1 cellular context compared by ENCODE assay signal in the genomic region with DNA sequence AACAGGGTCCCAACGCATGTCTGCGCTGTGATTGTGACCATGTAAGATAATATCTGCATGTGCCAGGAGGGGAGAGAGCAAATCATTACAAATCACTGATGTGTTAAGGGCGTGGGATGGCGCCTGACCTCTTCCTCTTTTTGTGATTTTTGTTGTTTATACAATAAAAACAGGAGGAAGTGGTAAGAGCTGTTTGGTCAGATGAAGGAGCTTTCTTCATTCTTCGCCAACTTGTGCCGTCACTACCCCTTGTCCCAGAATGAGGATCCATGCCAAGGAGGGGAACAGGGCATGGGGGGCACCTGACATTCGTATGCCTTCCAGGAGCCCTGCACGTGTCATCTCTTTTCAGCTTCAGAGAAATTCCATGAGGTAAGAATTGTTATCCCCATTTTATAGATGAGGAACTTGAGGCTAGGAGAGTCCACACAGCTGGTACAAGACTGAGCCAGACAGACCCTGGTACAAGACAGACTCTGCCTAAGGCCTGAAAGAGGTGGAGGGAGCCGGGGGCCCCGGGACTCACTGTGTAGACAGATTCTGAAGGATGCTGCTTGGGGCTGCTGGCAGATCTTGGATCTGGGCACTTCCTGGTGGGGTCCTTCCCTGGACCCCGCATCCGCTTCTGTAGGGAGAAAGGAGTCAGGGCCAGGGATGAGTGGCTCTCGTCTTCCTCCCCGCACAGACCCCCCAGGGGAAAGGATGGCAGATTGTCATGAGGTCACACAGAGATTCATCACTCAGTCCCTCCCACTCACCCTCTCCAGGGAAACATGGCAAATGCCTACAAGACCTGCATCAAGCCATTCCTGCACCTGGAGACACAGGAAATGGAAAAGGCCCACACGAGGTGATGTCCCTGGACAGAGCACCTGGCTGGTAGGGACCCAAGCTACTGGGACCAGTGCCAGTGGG.
TF ChIP-seq lines count a peak whose summit lies in the region.

No MANE protein-coding gene starts in this region.

TF ChIP-seq in K562, 482 proteins besides CTCF, POLR2A, EP300 and RAD21 (continued from another document):
- TF ChIP-seq, protein P1, sequence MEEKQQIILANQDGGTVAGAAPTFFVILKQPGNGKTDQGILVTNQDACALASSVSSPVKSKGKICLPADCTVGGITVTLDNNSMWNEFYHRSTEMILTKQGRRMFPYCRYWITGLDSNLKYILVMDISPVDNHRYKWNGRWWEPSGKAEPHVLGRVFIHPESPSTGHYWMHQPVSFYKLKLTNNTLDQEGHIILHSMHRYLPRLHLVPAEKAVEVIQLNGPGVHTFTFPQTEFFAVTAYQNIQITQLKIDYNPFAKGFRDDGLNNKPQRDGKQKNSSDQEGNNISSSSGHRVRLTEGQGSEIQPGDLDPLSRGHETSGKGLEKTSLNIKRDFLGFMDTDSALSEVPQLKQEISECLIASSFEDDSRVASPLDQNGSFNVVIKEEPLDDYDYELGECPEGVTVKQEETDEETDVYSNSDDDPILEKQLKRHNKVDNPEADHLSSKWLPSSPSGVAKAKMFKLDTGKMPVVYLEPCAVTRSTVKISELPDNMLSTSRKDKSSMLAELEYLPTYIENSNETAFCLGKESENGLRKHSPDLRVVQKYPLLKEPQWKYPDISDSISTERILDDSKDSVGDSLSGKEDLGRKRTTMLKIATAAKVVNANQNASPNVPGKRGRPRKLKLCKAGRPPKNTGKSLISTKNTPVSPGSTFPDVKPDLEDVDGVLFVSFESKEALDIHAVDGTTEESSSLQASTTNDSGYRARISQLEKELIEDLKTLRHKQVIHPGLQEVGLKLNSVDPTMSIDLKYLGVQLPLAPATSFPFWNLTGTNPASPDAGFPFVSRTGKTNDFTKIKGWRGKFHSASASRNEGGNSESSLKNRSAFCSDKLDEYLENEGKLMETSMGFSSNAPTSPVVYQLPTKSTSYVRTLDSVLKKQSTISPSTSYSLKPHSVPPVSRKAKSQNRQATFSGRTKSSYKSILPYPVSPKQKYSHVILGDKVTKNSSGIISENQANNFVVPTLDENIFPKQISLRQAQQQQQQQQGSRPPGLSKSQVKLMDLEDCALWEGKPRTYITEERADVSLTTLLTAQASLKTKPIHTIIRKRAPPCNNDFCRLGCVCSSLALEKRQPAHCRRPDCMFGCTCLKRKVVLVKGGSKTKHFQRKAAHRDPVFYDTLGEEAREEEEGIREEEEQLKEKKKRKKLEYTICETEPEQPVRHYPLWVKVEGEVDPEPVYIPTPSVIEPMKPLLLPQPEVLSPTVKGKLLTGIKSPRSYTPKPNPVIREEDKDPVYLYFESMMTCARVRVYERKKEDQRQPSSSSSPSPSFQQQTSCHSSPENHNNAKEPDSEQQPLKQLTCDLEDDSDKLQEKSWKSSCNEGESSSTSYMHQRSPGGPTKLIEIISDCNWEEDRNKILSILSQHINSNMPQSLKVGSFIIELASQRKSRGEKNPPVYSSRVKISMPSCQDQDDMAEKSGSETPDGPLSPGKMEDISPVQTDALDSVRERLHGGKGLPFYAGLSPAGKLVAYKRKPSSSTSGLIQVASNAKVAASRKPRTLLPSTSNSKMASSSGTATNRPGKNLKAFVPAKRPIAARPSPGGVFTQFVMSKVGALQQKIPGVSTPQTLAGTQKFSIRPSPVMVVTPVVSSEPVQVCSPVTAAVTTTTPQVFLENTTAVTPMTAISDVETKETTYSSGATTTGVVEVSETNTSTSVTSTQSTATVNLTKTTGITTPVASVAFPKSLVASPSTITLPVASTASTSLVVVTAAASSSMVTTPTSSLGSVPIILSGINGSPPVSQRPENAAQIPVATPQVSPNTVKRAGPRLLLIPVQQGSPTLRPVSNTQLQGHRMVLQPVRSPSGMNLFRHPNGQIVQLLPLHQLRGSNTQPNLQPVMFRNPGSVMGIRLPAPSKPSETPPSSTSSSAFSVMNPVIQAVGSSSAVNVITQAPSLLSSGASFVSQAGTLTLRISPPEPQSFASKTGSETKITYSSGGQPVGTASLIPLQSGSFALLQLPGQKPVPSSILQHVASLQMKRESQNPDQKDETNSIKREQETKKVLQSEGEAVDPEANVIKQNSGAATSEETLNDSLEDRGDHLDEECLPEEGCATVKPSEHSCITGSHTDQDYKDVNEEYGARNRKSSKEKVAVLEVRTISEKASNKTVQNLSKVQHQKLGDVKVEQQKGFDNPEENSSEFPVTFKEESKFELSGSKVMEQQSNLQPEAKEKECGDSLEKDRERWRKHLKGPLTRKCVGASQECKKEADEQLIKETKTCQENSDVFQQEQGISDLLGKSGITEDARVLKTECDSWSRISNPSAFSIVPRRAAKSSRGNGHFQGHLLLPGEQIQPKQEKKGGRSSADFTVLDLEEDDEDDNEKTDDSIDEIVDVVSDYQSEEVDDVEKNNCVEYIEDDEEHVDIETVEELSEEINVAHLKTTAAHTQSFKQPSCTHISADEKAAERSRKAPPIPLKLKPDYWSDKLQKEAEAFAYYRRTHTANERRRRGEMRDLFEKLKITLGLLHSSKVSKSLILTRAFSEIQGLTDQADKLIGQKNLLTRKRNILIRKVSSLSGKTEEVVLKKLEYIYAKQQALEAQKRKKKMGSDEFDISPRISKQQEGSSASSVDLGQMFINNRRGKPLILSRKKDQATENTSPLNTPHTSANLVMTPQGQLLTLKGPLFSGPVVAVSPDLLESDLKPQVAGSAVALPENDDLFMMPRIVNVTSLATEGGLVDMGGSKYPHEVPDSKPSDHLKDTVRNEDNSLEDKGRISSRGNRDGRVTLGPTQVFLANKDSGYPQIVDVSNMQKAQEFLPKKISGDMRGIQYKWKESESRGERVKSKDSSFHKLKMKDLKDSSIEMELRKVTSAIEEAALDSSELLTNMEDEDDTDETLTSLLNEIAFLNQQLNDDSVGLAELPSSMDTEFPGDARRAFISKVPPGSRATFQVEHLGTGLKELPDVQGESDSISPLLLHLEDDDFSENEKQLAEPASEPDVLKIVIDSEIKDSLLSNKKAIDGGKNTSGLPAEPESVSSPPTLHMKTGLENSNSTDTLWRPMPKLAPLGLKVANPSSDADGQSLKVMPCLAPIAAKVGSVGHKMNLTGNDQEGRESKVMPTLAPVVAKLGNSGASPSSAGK (IDR thresholded peaks at IDR 0.05) = no peak
- peak; percentile 93 for TF ChIP-seq SPI1 (IDR thresholded peaks at IDR 0.05; ENCODE audit: borderline replicate concordance, low read depth, low read length)
- TF ChIP-seq, protein P2, sequence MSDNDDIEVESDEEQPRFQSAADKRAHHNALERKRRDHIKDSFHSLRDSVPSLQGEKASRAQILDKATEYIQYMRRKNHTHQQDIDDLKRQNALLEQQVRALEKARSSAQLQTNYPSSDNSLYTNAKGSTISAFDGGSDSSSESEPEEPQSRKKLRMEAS (CRISPR knock-in tag; IDR thresholded peaks at IDR 0.05) = no peak
- TF ChIP-seq MTA1 (IDR thresholded peaks at IDR 0.05; ENCODE audit: borderline replicate concordance) = no peak
- TF ChIP-seq ZNF140 (CRISPR knock-in tag; IDR thresholded peaks at IDR 0.05) = no peak
- no peak for TF ChIP-seq HSF4 (CRISPR knock-in tag; IDR thresholded peaks at IDR 0.05; ENCODE audit: borderline replicate concordance)
- no peak for TF ChIP-seq ZNF507 (tag; conservative IDR thresholded peaks at IDR 0.05)
- TF ChIP-seq, protein P3, sequence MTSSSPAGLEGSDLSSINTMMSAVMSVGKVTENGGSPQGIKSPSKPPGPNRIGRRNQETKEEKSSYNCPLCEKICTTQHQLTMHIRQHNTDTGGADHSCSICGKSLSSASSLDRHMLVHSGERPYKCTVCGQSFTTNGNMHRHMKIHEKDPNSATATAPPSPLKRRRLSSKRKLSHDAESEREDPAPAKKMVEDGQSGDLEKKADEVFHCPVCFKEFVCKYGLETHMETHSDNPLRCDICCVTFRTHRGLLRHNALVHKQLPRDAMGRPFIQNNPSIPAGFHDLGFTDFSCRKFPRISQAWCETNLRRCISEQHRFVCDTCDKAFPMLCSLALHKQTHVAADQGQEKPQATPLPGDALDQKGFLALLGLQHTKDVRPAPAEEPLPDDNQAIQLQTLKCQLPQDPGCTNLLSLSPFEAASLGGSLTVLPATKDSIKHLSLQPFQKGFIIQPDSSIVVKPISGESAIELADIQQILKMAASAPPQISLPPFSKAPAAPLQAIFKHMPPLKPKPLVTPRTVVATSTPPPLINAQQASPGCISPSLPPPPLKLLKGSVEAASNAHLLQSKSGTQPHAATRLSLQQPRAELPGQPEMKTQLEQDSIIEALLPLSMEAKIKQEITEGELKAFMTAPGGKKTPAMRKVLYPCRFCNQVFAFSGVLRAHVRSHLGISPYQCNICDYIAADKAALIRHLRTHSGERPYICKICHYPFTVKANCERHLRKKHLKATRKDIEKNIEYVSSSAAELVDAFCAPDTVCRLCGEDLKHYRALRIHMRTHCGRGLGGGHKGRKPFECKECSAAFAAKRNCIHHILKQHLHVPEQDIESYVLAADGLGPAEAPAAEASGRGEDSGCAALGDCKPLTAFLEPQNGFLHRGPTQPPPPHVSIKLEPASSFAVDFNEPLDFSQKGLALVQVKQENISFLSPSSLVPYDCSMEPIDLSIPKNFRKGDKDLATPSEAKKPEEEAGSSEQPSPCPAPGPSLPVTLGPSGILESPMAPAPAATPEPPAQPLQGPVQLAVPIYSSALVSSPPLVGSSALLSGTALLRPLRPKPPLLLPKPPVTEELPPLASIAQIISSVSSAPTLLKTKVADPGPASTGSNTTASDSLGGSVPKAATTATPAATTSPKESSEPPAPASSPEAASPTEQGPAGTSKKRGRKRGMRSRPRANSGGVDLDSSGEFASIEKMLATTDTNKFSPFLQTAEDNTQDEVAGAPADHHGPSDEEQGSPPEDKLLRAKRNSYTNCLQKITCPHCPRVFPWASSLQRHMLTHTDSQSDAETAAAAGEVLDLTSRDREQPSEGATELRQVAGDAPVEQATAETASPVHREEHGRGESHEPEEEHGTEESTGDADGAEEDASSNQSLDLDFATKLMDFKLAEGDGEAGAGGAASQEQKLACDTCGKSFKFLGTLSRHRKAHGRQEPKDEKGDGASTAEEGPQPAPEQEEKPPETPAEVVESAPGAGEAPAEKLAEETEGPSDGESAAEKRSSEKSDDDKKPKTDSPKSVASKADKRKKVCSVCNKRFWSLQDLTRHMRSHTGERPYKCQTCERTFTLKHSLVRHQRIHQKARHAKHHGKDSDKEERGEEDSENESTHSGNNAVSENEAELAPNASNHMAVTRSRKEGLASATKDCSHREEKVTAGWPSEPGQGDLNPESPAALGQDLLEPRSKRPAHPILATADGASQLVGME (CRISPR knock-in tag; IDR thresholded peaks at IDR 0.05) = no peak
- TF ChIP-seq JUNB (CRISPR knock-in tag; conservative IDR thresholded peaks at IDR 0.05) = no peak
- no peak for TF ChIP-seq STAT5A (IDR thresholded peaks at IDR 0.05; ENCODE audit: borderline replicate concordance, low read length)
- peak; percentile 56; the same call in 1 of the 2 replicates for TF ChIP-seq SOX6 (IDR thresholded peaks at IDR 0.05)
- TF ChIP-seq ELF1 (tag; IDR thresholded peaks at IDR 0.05) = no peak
- TF ChIP-seq RBM22 (IDR thresholded peaks at IDR 0.05; ENCODE audit: low read depth, low read length, poor library complexity, severe bottlenecking) = no peak
- TF ChIP-seq SIN3A (IDR thresholded peaks at IDR 0.05; ENCODE audit: borderline replicate concordance in 2 of 2, control insufficient read depth in 1 of 2, low read depth in 2 of 2, low read length in 2 of 2) = no peak
- TF ChIP-seq, protein P4, sequence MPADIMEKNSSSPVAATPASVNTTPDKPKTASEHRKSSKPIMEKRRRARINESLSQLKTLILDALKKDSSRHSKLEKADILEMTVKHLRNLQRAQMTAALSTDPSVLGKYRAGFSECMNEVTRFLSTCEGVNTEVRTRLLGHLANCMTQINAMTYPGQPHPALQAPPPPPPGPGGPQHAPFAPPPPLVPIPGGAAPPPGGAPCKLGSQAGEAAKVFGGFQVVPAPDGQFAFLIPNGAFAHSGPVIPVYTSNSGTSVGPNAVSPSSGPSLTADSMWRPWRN (IDR thresholded peaks at IDR 0.05; ENCODE audit: low read depth) = peak; percentile 89
- TF ChIP-seq CBFB (CRISPR knock-in tag; IDR thresholded peaks at IDR 0.05) = no peak
- no peak for TF ChIP-seq JUN (IDR thresholded peaks at IDR 0.05; ENCODE audit: borderline replicate concordance, low read depth, low read length)
- no peak for TF ChIP-seq JUN (CRISPR knock-in tag; IDR thresholded peaks at IDR 0.05; ENCODE audit: borderline replicate concordance)
- TF ChIP-seq MBD2 (IDR thresholded peaks at IDR 0.05; ENCODE audit: borderline replicate concordance, low read depth) = no peak
- TF ChIP-seq KDM5B (IDR thresholded peaks at IDR 0.05; ENCODE audit: insufficient replicate concordance, low read depth, low read length) = no peak
